1 cellular context compared by ENCODE assay signal in genomic region chr9:127989094-127989493, GRCh38.
TF ChIP-seq lines count a peak whose summit lies in the region.

No MANE protein-coding gene starts in this region.

TF ChIP-seq in IMR-90, 13 proteins besides CTCF, POLR2A, EP300 and RAD21:
- TF ChIP-seq MAZ (IDR thresholded peaks at IDR 0.05; ENCODE audit: borderline replicate concordance, low read depth, low read length): no peak
- no peak for TF ChIP-seq MAFK (IDR thresholded peaks at IDR 0.05; ENCODE audit: low read depth, low read length)
- TF ChIP-seq CHD1 (IDR thresholded peaks at IDR 0.05; ENCODE audit: low read depth, low read length): no peak
- TF ChIP-seq, protein P1, sequence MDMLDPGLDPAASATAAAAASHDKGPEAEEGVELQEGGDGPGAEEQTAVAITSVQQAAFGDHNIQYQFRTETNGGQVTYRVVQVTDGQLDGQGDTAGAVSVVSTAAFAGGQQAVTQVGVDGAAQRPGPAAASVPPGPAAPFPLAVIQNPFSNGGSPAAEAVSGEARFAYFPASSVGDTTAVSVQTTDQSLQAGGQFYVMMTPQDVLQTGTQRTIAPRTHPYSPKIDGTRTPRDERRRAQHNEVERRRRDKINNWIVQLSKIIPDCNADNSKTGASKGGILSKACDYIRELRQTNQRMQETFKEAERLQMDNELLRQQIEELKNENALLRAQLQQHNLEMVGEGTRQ (IDR thresholded peaks at IDR 0.05; ENCODE audit: low read depth, low read length): no peak
- TF ChIP-seq SMC3 (IDR thresholded peaks at IDR 0.05; ENCODE audit: low read depth, low read length): no peak
- TF ChIP-seq CEBPB (IDR thresholded peaks at IDR 0.05; ENCODE audit: low read depth, low read length): no peak
- no peak for TF ChIP-seq RFX5 (IDR thresholded peaks at IDR 0.05; ENCODE audit: low read depth, low read length)
- TF ChIP-seq NFE2L2 (IDR thresholded peaks at IDR 0.05; ENCODE audit: low read depth, low read length): no peak
- no peak for TF ChIP-seq ELK1 (IDR thresholded peaks at IDR 0.05; ENCODE audit: borderline replicate concordance, low read depth, low read length)
- TF ChIP-seq BHLHE40 (IDR thresholded peaks at IDR 0.05; ENCODE audit: low read depth, low read length): no peak
- no peak for TF ChIP-seq FOS (IDR thresholded peaks at IDR 0.05; ENCODE audit: low read depth, low read length)
- no peak for TF ChIP-seq RCOR1 (IDR thresholded peaks at IDR 0.05; ENCODE audit: insufficient replicate concordance, low read length)
- no peak for TF ChIP-seq MXI1 (IDR thresholded peaks at IDR 0.05; ENCODE audit: borderline replicate concordance, low read depth, low read length)
